ENCODE assay signal across 9 cellular contexts in the genomic region with DNA sequence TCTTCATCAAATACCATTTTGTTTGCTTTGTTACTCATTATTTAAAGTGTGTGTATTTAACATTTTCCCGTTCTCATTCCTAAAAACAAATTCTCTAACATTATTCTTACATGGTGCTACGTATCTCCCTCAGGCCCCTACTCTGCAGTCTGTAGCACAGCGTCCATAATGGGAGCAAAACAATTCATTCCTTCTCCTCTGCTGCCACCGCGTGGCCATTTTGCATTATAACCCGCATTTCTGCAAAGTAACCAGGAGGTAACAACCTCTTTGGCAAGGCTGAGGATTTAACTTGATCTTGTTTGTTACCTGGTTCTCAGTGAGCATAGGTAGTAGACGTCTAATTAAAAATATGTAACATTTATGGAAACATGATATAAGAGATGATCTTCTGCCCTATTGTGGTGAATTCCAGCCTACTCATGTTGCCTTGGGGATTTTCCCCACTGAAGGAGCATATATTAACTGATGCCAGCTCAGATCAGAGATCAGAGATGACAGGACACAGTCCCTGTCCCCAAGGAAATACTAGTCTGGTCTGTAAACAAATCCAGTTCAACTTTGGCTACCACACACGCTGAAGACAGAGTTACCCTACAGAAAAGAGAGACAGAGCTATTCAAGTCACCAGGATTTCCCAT. TPM values are rescaled to one million over a fixed set of nuclear protein-coding genes. Genes with fewer than 3 reads are reported as not detected.
DNase-seq lines count a peak whose midpoint lies in the region; ATAC-seq and TF ChIP-seq lines count a peak whose summit lies in the region.
"Had no signal": no experiment of that assay in that cellular context is flagged by ENCODE, and none has a peak within 500 bp of the region (broad histone marks: within the 10 kb centered on the region; RNA-seq: fewer than 3 reads in every experiment).

No MANE protein-coding gene starts in this region.

- H3K4me3 Mint-ChIP-seq in Calu3 (ENCODE audit: low read depth, unreplicated experiment), result no peak overlapping the region
- no peak overlapping the region for H3K4me3 Mint-ChIP-seq in naive thymus-derived CD4-positive, alpha-beta T cell
- H3K4me3 Mint-ChIP-seq: activated naive CD4-positive, alpha-beta T cell treated with anti-CD3 and anti-CD28 coated beads, Interleukin-2, amount 50 U/mL, for 24 hours had no signal

- H3K36me3 Mint-ChIP-seq in Calu3 (ENCODE audit: insufficient read depth, unreplicated experiment), result peaks cover 5% of the 10 kb centered on the region
- peaks cover 0 to 15% (median 9%) of the 10 kb centered on the region in 5 donors for H3K36me3 Mint-ChIP-seq in naive thymus-derived CD4-positive, alpha-beta T cell

- CTCF ChIA-PET in Calu3 (lab: Charles Lee), result interaction anchor here (1.2 kb wide), 1 partner anchor 346 kb away, joined by 3 read pairs; no protein-coding TSS in a partner anchor
- CTCF ChIA-PET in naive thymus-derived CD4-positive, alpha-beta T cell (lab: Charles Lee), result interaction anchor here (0.6 to 6.1 kb wide), 9 partner anchors 9 to 717 kb away, joined by 3 to 35 read pairs (median 4); partner anchors contain the start of gene PDCL

- no peaks in the 10 kb centered on the region for H3K27me3 ChIP-seq in esophagus muscularis mucosa
- no peaks in the 10 kb centered on the region for H3K27me3 ChIP-seq in naive thymus-derived CD4-positive, alpha-beta T cell (ENCODE audit: control insufficient read depth in 2 of 2, insufficient read depth in 2 of 2, low read length in 2 of 2)

- no peak overlapping the region for H3K27ac ChIP-seq in esophagus muscularis mucosa (replicated peaks in 1 of 4)
- no peak overlapping the region for H3K27ac ChIP-seq in naive thymus-derived CD4-positive, alpha-beta T cell (ENCODE audit: low read depth, low read length)

- H3K9me3 Mint-ChIP-seq in Calu3 (ENCODE audit: low read depth, unreplicated experiment), result no peaks in the 10 kb centered on the region
- H3K9me3 Mint-ChIP-seq in naive thymus-derived CD4-positive, alpha-beta T cell, result peaks cover 0 to 4% (median 0%) of the 10 kb centered on the region in 11 donors
- H3K9me3 Mint-ChIP-seq: activated naive CD4-positive, alpha-beta T cell treated with anti-CD3 and anti-CD28 coated beads, Interleukin-2, amount 50 U/mL, for 24 hours had no signal

- WGBS in esophagus muscularis mucosa, result 4% methylated on average over 8 of the region's 8 CpGs

- no peak for TF ChIP-seq POLR2A in esophagus muscularis mucosa (IDR thresholded peaks at IDR 0.05; ENCODE audit: low read depth)

- no TSS peak for BruUV-seq in Calu3 (replicated peaks; lab: Mats Ljungman, UMichigan)

- no peaks in the 10 kb centered on the region for H3K9me3 ChIP-seq in esophagus muscularis mucosa
- no peaks in the 10 kb centered on the region for H3K9me3 ChIP-seq in naive thymus-derived CD4-positive, alpha-beta T cell (ENCODE audit: control insufficient read depth in 2 of 3, low read length in 3 of 3)

- H3K4me1 Mint-ChIP-seq in Calu3 (ENCODE audit: low read depth, unreplicated experiment), result no peaks in the 10 kb centered on the region
- H3K4me1 Mint-ChIP-seq in naive thymus-derived CD4-positive, alpha-beta T cell, result peaks cover 9 to 24% (median 16%) of the 10 kb centered on the region in 7 donors

- H3K27ac Mint-ChIP-seq in Calu3 (ENCODE audit: unreplicated experiment), result no peak overlapping the region
- H3K27ac Mint-ChIP-seq in naive thymus-derived CD4-positive, alpha-beta T cell, result no peak overlapping the region
- H3K27ac Mint-ChIP-seq: activated naive CD4-positive, alpha-beta T cell treated with anti-CD3 and anti-CD28 coated beads, Interleukin-2, amount 50 U/mL, for 24 hours had no signal

- H3K4me1 ChIP-seq in esophagus muscularis mucosa, result peaks cover 0 to 7% (median 2%) of the 10 kb centered on the region in 4 donors
- H3K4me1 ChIP-seq in naive thymus-derived CD4-positive, alpha-beta T cell (ENCODE audit: control insufficient read depth in 2 of 2, insufficient read depth in 2 of 2, low read length in 2 of 2), result peaks cover 0 to under 1% of the 10 kb centered on the region in 2 donors

- peak; percentile 81 for ATAC-seq in GM21423 (IDR thresholded peaks at IDR 0.05; ENCODE audit: unreplicated experiment)
- peak; percentile 95 for ATAC-seq in naive thymus-derived CD4-positive, alpha-beta T cell
- ATAC-seq in stimulated activated naive CD8-positive, alpha-beta T cell treated with anti-CD3 and anti-CD28 coated beads, Interleukin-15, Interleukin-2, amounts not matched to agents 100 U/mL and 50 U/mL, for 24 hours, result peak; percentile 46

- DNase-seq in Calu3 (peak; percentile 59), KG1 (lab: John Stamatoyannopoulos, UW) (peak; percentile 84), OCI-M1 (lab: John Stamatoyannopoulos, UW) (peak; percentile 90), activated T-cell treated with anti-CD3 and anti-CD28 coated beads for 4 hours (peak; percentile 66), esophagus muscularis mucosa (ENCODE audit: extremely low spot score) (no peak)
- DNase-seq in naive thymus-derived CD4-positive, alpha-beta T cell, result peak; percentile 52 to 79 (median 72)
- DNase-seq in stimulated activated naive CD8-positive, alpha-beta T cell treated with anti-CD3 and anti-CD28 coated beads, Interleukin-15, Interleukin-2, amounts not matched to agents 100 U/mL and 50 U/mL, for 24 hours, result peak; percentile 70

- TF ChIP-seq EP300 in esophagus muscularis mucosa (IDR thresholded peaks at IDR 0.05), result no peak

- H3K4me3 ChIP-seq in esophagus muscularis mucosa, result no peak overlapping the region
- H3K4me3 ChIP-seq in naive thymus-derived CD4-positive, alpha-beta T cell (ENCODE audit: low read length), result no peak overlapping the region

- POLR2A ChIA-PET in naive thymus-derived CD4-positive, alpha-beta T cell (lab: Charles Lee), result interaction anchor here (0.7 kb wide), 1 partner anchor 711 kb away, joined by 3 read pairs; no protein-coding TSS in a partner anchor

- peaks cover 0 to 7% (median 2%) of the 10 kb centered on the region in 4 donors for H3K36me3 ChIP-seq in esophagus muscularis mucosa
- H3K36me3 ChIP-seq in naive thymus-derived CD4-positive, alpha-beta T cell (ENCODE audit: control insufficient read depth in 2 of 3, insufficient read depth in 3 of 3, low read length in 3 of 3), result no peaks in the 10 kb centered on the region

- H3K27me3 Mint-ChIP-seq in Calu3 (ENCODE audit: unreplicated experiment), result peaks cover 7% of the 10 kb centered on the region
- no peaks in the 10 kb centered on the region for H3K27me3 Mint-ChIP-seq in naive thymus-derived CD4-positive, alpha-beta T cell
- H3K27me3 Mint-ChIP-seq: activated naive CD4-positive, alpha-beta T cell treated with anti-CD3 and anti-CD28 coated beads, Interleukin-2, amount 50 U/mL, for 24 hours had no signal

- intact Hi-C loops in Calu3 (cut with micrococcal nuclease; ENCODE audit: unreplicated experiment), result loop anchor here (1.0 kb wide), 2 partner anchors 345 to 711 kb away; no protein-coding TSS in a partner anchor
- intact Hi-C loops in esophagus muscularis mucosa (cut with DNase I), result loop anchor here (2.0 kb wide), 1 partner anchor 346 kb away; no protein-coding TSS in a partner anchor
- intact Hi-C loops in naive thymus-derived CD4-positive, alpha-beta T cell (cut with micrococcal nuclease), result loop anchor here (1.0 to 10.0 kb wide), 10 partner anchors 181 to 715 kb away; partner anchors contain the start of gene CRB2 (in 2 of the 2)

- TF ChIP-seq CTCF in Calu3 (IDR thresholded peaks at IDR 0.05; ENCODE audit: unreplicated experiment) (peak; percentile 63), esophagus muscularis mucosa (IDR thresholded peaks at IDR 0.05) (peak; percentile 76 to 84 (median 78))

RNA-seq across cellular contexts. Expression of gene OR1K1, which starts 10.5 kb away (rescaled TPM):
- not detected in 2 replicates for total RNA-seq in Calu3 (2022)
- not detected for total RNA-seq in esophagus muscularis mucosa
- total RNA-seq in naive thymus-derived CD4-positive, alpha-beta T cell, result not detected
- polyA plus RNA-seq in naive thymus-derived CD4-positive, alpha-beta T cell, result not detected

RNA-seq across cellular contexts. Expression of gene PDCL, which starts 18.0 kb away (rescaled TPM):
- 7.2 and 9.4 TPM in 2 replicates for total RNA-seq in Calu3 (2022)
- total RNA-seq in esophagus muscularis mucosa, result 10 to 100 TPM; 12.5 to 18.7 (median 15.7) TPM
- total RNA-seq in naive thymus-derived CD4-positive, alpha-beta T cell, result 10 to 100 TPM; 13.6 to 25.8 (median 18.1) TPM
- polyA plus RNA-seq in naive thymus-derived CD4-positive, alpha-beta T cell, result 10 to 100 TPM in 1 of 2 donors, 1 to 10 TPM in 1; 8.8 to 10.5 TPM

RNA-seq across cellular contexts. Expression of gene OR5C1, which starts 21.7 kb away (rescaled TPM):
- total RNA-seq in Calu3 (2022) (not detected in 2 replicates), esophagus muscularis mucosa (not detected)
- not detected for total RNA-seq in naive thymus-derived CD4-positive, alpha-beta T cell
- polyA plus RNA-seq in naive thymus-derived CD4-positive, alpha-beta T cell, result not detected
